ENCODE assay signal across 27 cellular contexts in genomic region chr7:71372991-71373390, GRCh38.
DNase-seq lines count a peak whose midpoint lies in the region; ATAC-seq, FAIRE-seq and TF ChIP-seq lines count a peak whose summit lies in the region.
"Had no signal": no experiment of that assay in that cellular context is flagged by ENCODE, and none has a peak within 500 bp of the region (broad histone marks: within the 10 kb centered on the region; RNA-seq: fewer than 3 reads in every experiment).

No MANE protein-coding gene starts in this region.

- H3K56ac ChIP-seq in H9 (ENCODE audit: insufficient read length, low read depth, low read length) = no peak overlapping the region

- H3K36me3 ChIP-seq in bronchial epithelial cell (ENCODE audit: control insufficient read depth, insufficient read depth, low read length) (no peaks in the 10 kb centered on the region), thyroid gland (no peaks in the 10 kb centered on the region)

- no CpG with 5 or more reads among the region's 5 CpGs for WGBS in H9 (ENCODE audit: extremely low coverage, insufficient read length, low lambda C conversion rate)
- 35 to 49% methylated on average over 5 of the region's 5 CpGs for WGBS in thyroid gland, 2 donors

- intact Hi-C loops in thyroid gland (cut with DNase I) = no loop called here

- H4K8ac ChIP-seq in H9 (replicated peaks; ENCODE audit: insufficient read length, low read depth, low read length) = no peak overlapping the region

- no peaks in the 10 kb centered on the region for H3K23me2 ChIP-seq in H9 (ENCODE audit: insufficient read length, low read depth, low read length, poor library complexity, severe bottlenecking)

- H2BK20ac ChIP-seq in H9 (ENCODE audit: low read depth, low read length, poor library complexity, severe bottlenecking) = no peak overlapping the region

- H3K4me3 Mint-ChIP-seq in H9 = no peak overlapping the region
- H3K4me3 Mint-ChIP-seq: B cell; CD4-positive, alpha-beta memory T cell; CD8-positive, alpha-beta memory T cell had no signal

- H3K4me2 ChIP-seq in H9 (ENCODE audit: insufficient read depth, insufficient read length, low read length) = no peak overlapping the region
- H3K4me2 ChIP-seq: A549; BLaER1 treated with 17β-estradiol and CSF1 and Interleukin-3, amounts not matched to agents 10 nM and 100 nM had no signal

- H3K9me3 Mint-ChIP-seq in H9 = peaks cover 19 to 47% of the 10 kb centered on the region in 2 experiments

- no peak for TF ChIP-seq POLR2A in thyroid gland (IDR thresholded peaks at IDR 0.05)

- no peak overlapping the region for H2BK5ac ChIP-seq in H9 (ENCODE audit: insufficient read length, low read length)

- H3K23ac ChIP-seq in H9 (ENCODE audit: insufficient read length, low read depth, low read length) = no peak overlapping the region

- H2AK5ac ChIP-seq in H9 (ENCODE audit: insufficient read length, low read length) = no peak overlapping the region

- no peak overlapping the region for H3K14ac ChIP-seq in H9 (ENCODE audit: insufficient read depth, low read length)

- H3K79me1 ChIP-seq in H9 (ENCODE audit: insufficient read depth, low read depth, low read length, poor library complexity, severe bottlenecking) = peaks cover 2% of the 10 kb centered on the region

- no peaks in the 10 kb centered on the region for H3K27me3 Mint-ChIP-seq in H9 (ENCODE audit: low read depth)
- H3K27me3 Mint-ChIP-seq: B cell; CD4-positive, alpha-beta memory T cell; CD4-positive, CD25-positive, alpha-beta regulatory T cell; CD8-positive, alpha-beta memory T cell had no signal

- no peak overlapping the region for H3K18ac ChIP-seq in H9 (ENCODE audit: insufficient read length, low read depth, low read length)

- H4K20me1 ChIP-seq in H9 (ENCODE audit: control insufficient read depth, insufficient read depth, insufficient read length) = no peaks in the 10 kb centered on the region
- H4K20me1 ChIP-seq: BLaER1 treated with 17β-estradiol and CSF1 and Interleukin-3, amounts not matched to agents 10 nM and 100 nM had no signal

- peaks cover 4% of the 10 kb centered on the region; the same call in 1 of the 2 replicates for H3K79me2 ChIP-seq in H9 (ENCODE audit: insufficient read depth, low read length)

- H2BK12ac ChIP-seq in H9 (ENCODE audit: insufficient read length, low read depth, low read length) = no peak overlapping the region

- H3K4me3 ChIP-seq in bronchial epithelial cell (ENCODE audit: low read depth, low read length) (no peak overlapping the region), thyroid gland (replicated peaks in 1 of 3) (no peak overlapping the region)
- H3K4me3 ChIP-seq: A549; BLaER1 treated with 17β-estradiol and CSF1 and Interleukin-3, amounts not matched to agents 10 nM and 100 nM; GM12878 had no signal

- no peak overlapping the region for H3T11ph ChIP-seq in H9 (ENCODE audit: low read length)

- H3K27ac Mint-ChIP-seq in H9 = peak overlapping the region in 1 of 3 experiments; percentile 53; a peak in 2 of 7 replicates
- H3K27ac Mint-ChIP-seq: B cell; CD4-positive, alpha-beta memory T cell; CD4-positive, CD25-positive, alpha-beta regulatory T cell had no signal

- no peaks in the 10 kb centered on the region for H3K4me1 ChIP-seq in H9 (ENCODE audit: insufficient read depth, low read length)
- peaks cover 0 to 4% of the 10 kb centered on the region in 2 donors for H3K4me1 ChIP-seq in thyroid gland
- H3K4me1 ChIP-seq: A549; BLaER1 treated with 17β-estradiol and CSF1 and Interleukin-3, amounts not matched to agents 10 nM and 100 nM had no signal

- H3K9me3 ChIP-seq in H9 (ENCODE audit: control insufficient read depth, low read depth, low read length) (peaks cover 8% of the 10 kb centered on the region), thyroid gland (no peaks in the 10 kb centered on the region)

- DNase-seq in H9 (peak; percentile 1), bronchial epithelial cell (ENCODE audit: low read depth) (no peak), islet precursor cell (peak; percentile 3), thyroid gland (peak; percentile 83 to 85), SW 1271 (lab: John Stamatoyannopoulos, UW) (no peak), NCI-H2196 treated with DMSO at 0.1 percent for 48 hours (lab: John Stamatoyannopoulos, UW; ENCODE audit: unreplicated experiment) (no peak)
- DNase-seq: AML-193; CD4-positive, alpha-beta memory T cell; CD4-positive, CD25-positive, alpha-beta regulatory T cell; CD8-positive, alpha-beta memory T cell; COR-L47; DMS 273 treated with DMSO at 0.1 percent for 48 hours; DMS153; DMS53; DMS79; DND-41; EL; GDM1 had no signal

- FAIRE-seq in bronchial epithelial cell (lab: Jason Lieb, UNC) = peak; percentile 13
- FAIRE-seq: A549, GM12878, GM12892, GM18507 had no signal

- H4K5ac ChIP-seq in H9 (ENCODE audit: insufficient read length, low read depth, low read length) = no peak overlapping the region

- no peaks in the 10 kb centered on the region; a peak in 1 of 4 replicates for H3K4me1 Mint-ChIP-seq in H9
- H3K4me1 Mint-ChIP-seq: B cell; CD4-positive, alpha-beta memory T cell; CD4-positive, CD25-positive, alpha-beta regulatory T cell; CD8-positive, alpha-beta memory T cell had no signal

- no peak overlapping the region for H3K9ac ChIP-seq in H9 (ENCODE audit: extremely low read depth, insufficient read length, low read length)
- H3K9ac ChIP-seq: BLaER1 treated with 17β-estradiol and CSF1 and Interleukin-3, amounts not matched to agents 10 nM and 100 nM had no signal

- H4K91ac ChIP-seq in H9 (ENCODE audit: insufficient read length, low read depth, low read length) = no peak overlapping the region

- no peak for TF ChIP-seq CTCF in H9 (conservative IDR thresholded peaks at IDR 0.05)
- no peak for TF ChIP-seq CTCF in bronchial epithelial cell (IDR thresholded peaks at IDR 0.05; ENCODE audit: insufficient read depth, low read length, severe bottlenecking)
- no peak for TF ChIP-seq CTCF in thyroid gland (IDR thresholded peaks at IDR 0.05)

- H2AFZ ChIP-seq in H9 (ENCODE audit: low read length) = no peak overlapping the region

- ATAC-seq in HG03139 (IDR thresholded peaks at IDR 0.05; ENCODE audit: unreplicated experiment) = no peak
- ATAC-seq: A549, GM12878 had no signal

- no peak overlapping the region for H2BK120ac ChIP-seq in H9 (ENCODE audit: low read depth, low read length, poor library complexity, severe bottlenecking)

- no peaks in the 10 kb centered on the region for H3K27me3 ChIP-seq in H9 (ENCODE audit: insufficient read depth, low read length)
- no peaks in the 10 kb centered on the region for H3K27me3 ChIP-seq in bronchial epithelial cell (ENCODE audit: control insufficient read depth, insufficient read depth, low read length)
- H3K27me3 ChIP-seq in thyroid gland = no peaks in the 10 kb centered on the region
- H3K27me3 ChIP-seq: BLaER1 treated with 17β-estradiol and CSF1 and Interleukin-3, amounts not matched to agents 10 nM and 100 nM had no signal

- no peak overlapping the region for H2BK15ac ChIP-seq in H9 (ENCODE audit: low read depth, low read length)

- H3K36me3 Mint-ChIP-seq in H9 (ENCODE audit: insufficient read depth in 1 of 3, low read depth in 3 of 3) = peaks cover 29 to 47% (median 42%) of the 10 kb centered on the region in 3 experiments
- H3K36me3 Mint-ChIP-seq: CD4-positive, CD25-positive, alpha-beta regulatory T cell had no signal

- no peak overlapping the region for H3K4ac ChIP-seq in H9 (ENCODE audit: low read depth, low read length)

- H3K27ac ChIP-seq in H9 (ENCODE audit: insufficient read length, low read depth, low read length) = no peak overlapping the region
- peak overlapping the region in 1 of 3 donors; percentile 37 for H3K27ac ChIP-seq in thyroid gland
- H3K27ac ChIP-seq: 22Rv1; A549; BLaER1 treated with 17β-estradiol and CSF1 and Interleukin-3, amounts not matched to agents 10 nM and 100 nM; C4-2B had no signal

Comparison
In these comparisons a context has a peak if more than half of its experiments do, and no peak if none do; other contexts are left out.
1. DNase-seq: peak in H9 (single experiment), islet precursor cell (single experiment) and thyroid gland (2 of 2); none in bronchial epithelial cell (single experiment), SW 1271 (0 of 2) and NCI-H2196 treated with DMSO at 0.1 percent for 48 hours (single experiment).